ENCODE assay signal across 14 cellular contexts in genomic region chr14:99260652-99261551, GRCh38. TPM values are rescaled to one million over a fixed set of nuclear protein-coding genes. Genes with fewer than 3 reads are reported as not detected.
DNase-seq lines count a peak whose midpoint lies in the region; ATAC-seq, FAIRE-seq and TF ChIP-seq lines count a peak whose summit lies in the region.
"Had no signal": no experiment of that assay in that cellular context is flagged by ENCODE, and none has a peak within 500 bp of the region (broad histone marks: within the 10 kb centered on the region; RNA-seq: fewer than 3 reads in every experiment).

No MANE protein-coding gene starts in this region.

- H3K9me3 ChIP-seq in CD4-positive, alpha-beta T cell (ENCODE audit: control insufficient read depth, low read length) = no peaks in the 10 kb centered on the region
- H3K9me3 ChIP-seq in SK-N-MC (ENCODE audit: low read depth, low read length) = no peaks in the 10 kb centered on the region
- H3K9me3 ChIP-seq: Caco-2, prostate gland had no signal

- H3K9ac ChIP-seq in SK-N-MC (ENCODE audit: insufficient read length) = peak overlapping the region; percentile 100

- peaks cover 97% of the 10 kb centered on the region for H3K4me1 Mint-ChIP-seq in CD4-positive, alpha-beta T cell (ENCODE audit: low read depth)
- H3K4me1 Mint-ChIP-seq in activated naive CD4-positive, alpha-beta T cell treated with anti-CD3 and anti-CD28 coated beads, Interleukin-2, amount 10 ng/mL, durations not matched to agents 7 days and 5 days = peaks cover 96% of the 10 kb centered on the region
- H3K4me1 Mint-ChIP-seq in mesothelial cell of epicardium = peaks cover 75% of the 10 kb centered on the region

- FAIRE-seq in GM19239 (lab: Jason Lieb, UNC) = no peak
- FAIRE-seq: GM18507, islet of Langerhans had no signal

- no peaks in the 10 kb centered on the region for H3K27me3 Mint-ChIP-seq in CD4-positive, alpha-beta T cell
- H3K27me3 Mint-ChIP-seq in activated naive CD4-positive, alpha-beta T cell treated with anti-CD3 and anti-CD28 coated beads, Interleukin-2, amount 10 ng/mL, durations not matched to agents 7 days and 5 days = no peaks in the 10 kb centered on the region
- H3K27me3 Mint-ChIP-seq in mesothelial cell of epicardium (ENCODE audit: low read depth) = peaks cover 10% of the 10 kb centered on the region

- POLR2A ChIA-PET in CD4-positive, alpha-beta T cell (lab: Charles Lee) = interaction anchor here (0.6 to 64.5 kb wide), 14 partner anchors 9 to 1283 kb away, joined by 3 to 4389 read pairs (median 6); partner anchors contain the start of gene BCL11B

- peak overlapping the region; percentile 83 for H3K4me3 ChIP-seq in SK-N-MC
- H3K4me3 ChIP-seq: prostate gland had no signal

- intact Hi-C loops in CD4-positive, alpha-beta T cell (cut with DNase I, micrococcal nuclease) = loop anchor here in 1 of 2 experiments (5.0 to 10.0 kb wide), 3 partner anchors 276 to 1659 kb away; partner anchors contain the start of gene EVL

- H3K36me3 Mint-ChIP-seq in CD4-positive, alpha-beta T cell (ENCODE audit: low read depth) = peaks cover 97% of the 10 kb centered on the region
- H3K36me3 Mint-ChIP-seq in activated naive CD4-positive, alpha-beta T cell treated with anti-CD3 and anti-CD28 coated beads, Interleukin-2, amount 10 ng/mL, durations not matched to agents 7 days and 5 days = peaks cover 89% of the 10 kb centered on the region
- no peaks in the 10 kb centered on the region for H3K36me3 Mint-ChIP-seq in mesothelial cell of epicardium

- peak; percentile 19 for ATAC-seq in CD4-positive, alpha-beta T cell (ENCODE audit: poor library complexity)
- no peak for ATAC-seq in GM18858 (IDR thresholded peaks at IDR 0.05; ENCODE audit: unreplicated experiment)
- ATAC-seq: HCT116 had no signal

- H3K27me3 ChIP-seq in CD4-positive, alpha-beta T cell (ENCODE audit: control insufficient read depth, insufficient read depth, low read length) = no peaks in the 10 kb centered on the region

- CTCF ChIA-PET in CD4-positive, alpha-beta T cell (lab: Charles Lee) = interaction anchor here (0.8 to 11.0 kb wide), 9 partner anchors 9 to 73 kb away, joined by 3 to 179 read pairs (median 5); partner anchors contain the start of gene BCL11B
- CTCF ChIA-PET in activated naive CD4-positive, alpha-beta T cell treated with anti-CD3 and anti-CD28 coated beads, Interleukin-2, amount 10 ng/mL, durations not matched to agents 7 days and 5 days (lab: Charles Lee) = interaction anchor here (1.2 to 11.2 kb wide), 6 partner anchors 12 to 74 kb away, joined by 3 to 140 read pairs (median 4); no protein-coding TSS in a partner anchor

- peak overlapping the region; percentile 99 for H3K27ac Mint-ChIP-seq in CD4-positive, alpha-beta T cell
- peak overlapping the region; percentile 100 for H3K27ac Mint-ChIP-seq in activated naive CD4-positive, alpha-beta T cell treated with anti-CD3 and anti-CD28 coated beads, Interleukin-2, amount 10 ng/mL, durations not matched to agents 7 days and 5 days
- H3K27ac Mint-ChIP-seq in mesothelial cell of epicardium = peak overlapping the region; percentile 64

- no peak for TF ChIP-seq CTCF in CD4-positive, alpha-beta T cell (IDR thresholded peaks at IDR 0.05)
- TF ChIP-seq CTCF in mesothelial cell of epicardium (IDR thresholded peaks at IDR 0.05; ENCODE audit: unreplicated experiment) = no peak

- DNase-seq in CD4-positive, alpha-beta T cell = peak in 9 of 10 experiments; percentile 51 to 72 (median 59)
- no peak for DNase-seq in SK-N-MC (ENCODE audit: low read depth, low spot score)
- peak; percentile 83 for DNase-seq in activated naive CD4-positive, alpha-beta T cell treated with anti-CD3 and anti-CD28 coated beads, Interleukin-2, amount 10 ng/mL, durations not matched to agents 7 days and 5 days
- DNase-seq in mesothelial cell of epicardium (ENCODE audit: low spot score in 2 of 2, unreplicated experiment in 2 of 2) = no peak
- no peak for DNase-seq in DMS 273 treated with DMSO at 0.1 percent for 48 hours (lab: John Stamatoyannopoulos, UW)
- no peak for DNase-seq in GM19239 (ENCODE audit: insufficient read length, low spot score)
- no peak for DNase-seq in OCI-M2 (lab: John Stamatoyannopoulos, UW; ENCODE audit: unreplicated experiment)
- DNase-seq: Caco-2, NCI-H2029 had no signal

- H3K27ac ChIP-seq in CD4-positive, alpha-beta T cell (ENCODE audit: low read depth, low read length) = peak overlapping the region; percentile 97
- peak overlapping the region; percentile 96 for H3K27ac ChIP-seq in SK-N-MC

- peak overlapping the region; percentile 100 for H3K4me3 Mint-ChIP-seq in CD4-positive, alpha-beta T cell
- peak overlapping the region; percentile 92 for H3K4me3 Mint-ChIP-seq in activated naive CD4-positive, alpha-beta T cell treated with anti-CD3 and anti-CD28 coated beads, Interleukin-2, amount 10 ng/mL, durations not matched to agents 7 days and 5 days
- no peak overlapping the region for H3K4me3 Mint-ChIP-seq in mesothelial cell of epicardium

- H3K36me3 ChIP-seq in SK-N-MC (ENCODE audit: insufficient read depth, low read length) = peaks cover 100% of the 10 kb centered on the region
- H3K36me3 ChIP-seq: prostate gland had no signal

- H3K9me3 Mint-ChIP-seq in CD4-positive, alpha-beta T cell = no peaks in the 10 kb centered on the region
- H3K9me3 Mint-ChIP-seq in activated naive CD4-positive, alpha-beta T cell treated with anti-CD3 and anti-CD28 coated beads, Interleukin-2, amount 10 ng/mL, durations not matched to agents 7 days and 5 days = no peaks in the 10 kb centered on the region
- no peaks in the 10 kb centered on the region for H3K9me3 Mint-ChIP-seq in mesothelial cell of epicardium

RNA-seq across cellular contexts. Expression of gene BCL11B, which starts 11.1 kb away (rescaled TPM):
- 100 to 1,000 TPM; 244 to 254 TPM for total RNA-seq in CD4-positive, alpha-beta T cell
- 11.6 to 12.3 TPM (median 11.8 TPM) in 3 replicates for total RNA-seq in mesothelial cell of epicardium

Comparison
In these comparisons a context has a peak if more than half of its experiments do, and no peak if none do; other contexts are left out.
1. DNase-seq: peak in CD4-positive, alpha-beta T cell (9 of 10) and activated naive CD4-positive, alpha-beta T cell treated with anti-CD3 and anti-CD28 coated beads, Interleukin-2, amount 10 ng/mL, durations not matched to agents 7 days and 5 days (single experiment); none in SK-N-MC (single experiment), mesothelial cell of epicardium (0 of 2), DMS 273 treated with DMSO at 0.1 percent for 48 hours (single experiment), GM19239 (single experiment) and OCI-M2 (single experiment).
2. RNA of gene BCL11B, which starts 11.1 kb away (total RNA-seq): 244 to 254 TPM in CD4-positive, alpha-beta T cell; 11.6 to 12.3 TPM in mesothelial cell of epicardium; every median in the first group is over 10 times any median in the second.
3. Peak in every context shown above with its lines, with median percentiles within 50 percentile points of each other: H3K27ac Mint-ChIP-seq.